ENCODE assay signal across 10 cellular contexts in genomic region chr4:123506311-123506685, GRCh38.
DNase-seq lines count a peak whose midpoint lies in the region; ATAC-seq, FAIRE-seq and TF ChIP-seq lines count a peak whose summit lies in the region.
"Had no signal": no experiment of that assay in that cellular context is flagged by ENCODE, and none has a peak within 500 bp of the region (broad histone marks: within the 10 kb centered on the region; RNA-seq: fewer than 3 reads in every experiment).

No MANE protein-coding gene starts in this region.

- CTCF ChIA-PET in A549 (lab: Yijun Ruan, JAX): no interaction called here

- H3K36me3 ChIP-seq in OCI-LY1 (ENCODE audit: insufficient read depth, low read length) (no peaks in the 10 kb centered on the region), esophagus muscularis mucosa (no peaks in the 10 kb centered on the region)

- peaks cover 30% of the 10 kb centered on the region for H3K9me3 Mint-ChIP-seq in nephron progenitor cell

- no peak for DNase-seq in A549 (ENCODE audit: low read depth in 1 of 2, low spot score in 1 of 2)
- no peak for DNase-seq in esophagus muscularis mucosa (ENCODE audit: extremely low spot score)
- peak; percentile 14 for DNase-seq in nephron progenitor cell
- DNase-seq in stimulated activated CD4-positive, alpha-beta T cell treated with anti-CD3 and anti-CD28 coated beads, Interleukin-4, amount 100 ng/mL, for 24 hours: no peak
- no peak for DNase-seq in stimulated activated CD4-positive, alpha-beta T cell treated with anti-CD3 and anti-CD28 coated beads, Interleukin-4, amount 100 ng/mL, for 4 hours
- no peak for DNase-seq in DMS153 treated with DMSO at 0.1 percent for 48 hours (lab: John Stamatoyannopoulos, UW; ENCODE audit: unreplicated experiment)
- DNase-seq: activated naive CD4-positive, alpha-beta T cell had no signal

- TF ChIP-seq EP300 in A549 (IDR thresholded peaks at IDR 0.05) (no peak), esophagus muscularis mucosa (IDR thresholded peaks at IDR 0.05) (no peak)

- H3K4me2 ChIP-seq in A549 (peak overlapping the region; percentile 63), OCI-LY1 (ENCODE audit: low read length) (peak overlapping the region; percentile 78)
- H3K4me2 ChIP-seq: SK-N-SH had no signal

- H3K9me3 ChIP-seq in A549: no peaks in the 10 kb centered on the region
- no peaks in the 10 kb centered on the region for H3K9me3 ChIP-seq in OCI-LY1 (ENCODE audit: low read length)
- no peaks in the 10 kb centered on the region for H3K9me3 ChIP-seq in esophagus muscularis mucosa
- H3K9me3 ChIP-seq: SK-N-SH had no signal

- H3K79me2 ChIP-seq in OCI-LY1 (ENCODE audit: insufficient read depth, low read length): no peaks in the 10 kb centered on the region

- TF ChIP-seq POLR2A in A549 (IDR thresholded peaks at IDR 0.05; ENCODE audit: low read length) (no peak), esophagus muscularis mucosa (IDR thresholded peaks at IDR 0.05; ENCODE audit: low read depth) (no peak)

- peak overlapping the region; percentile 54 for H3K9ac ChIP-seq in OCI-LY1 (ENCODE audit: low read length)
- H3K9ac ChIP-seq: SK-N-SH had no signal

- H3K4me1 ChIP-seq in A549 (peaks cover 2% of the 10 kb centered on the region; the same call in 1 of the 3 replicates), OCI-LY1 (ENCODE audit: insufficient read depth, low read length, severe bottlenecking) (peaks cover 38% of the 10 kb centered on the region), esophagus muscularis mucosa (peaks cover 0 to 13% (median 10%) of the 10 kb centered on the region in 4 donors)

- no peaks in the 10 kb centered on the region for H3K27me3 Mint-ChIP-seq in nephron progenitor cell (ENCODE audit: low read depth, poor library complexity)

- ATAC-seq in A549 (no peak), esophagus mucosa (no peak)

- H3K27ac ChIP-seq in A549 (peak overlapping the region; percentile 82 to 85; a peak in 5 of 6 replicates), OCI-LY1 (ENCODE audit: low read depth, low read length, poor library complexity, severe bottlenecking) (peak overlapping the region; percentile 97), esophagus muscularis mucosa (replicated peaks in 1 of 4) (peak overlapping the region in 3 of 4 donors; percentile 53 to 70 (median 65))

- H3K9me2 ChIP-seq in OCI-LY1 (ENCODE audit: low read depth, low read length): no peaks in the 10 kb centered on the region
- H3K9me2 ChIP-seq: SK-N-SH had no signal

- no peak for TF ChIP-seq RAD21 in A549 (conservative IDR thresholded peaks at IDR 0.05 in 1 of 2, IDR thresholded peaks at IDR 0.05 in 1 of 2)

- FAIRE-seq in A549 (lab: Jason Lieb, UNC): no peak

- 91% methylated on average over 7 of the region's 9 CpGs for WGBS in A549 (ENCODE audit: missing lambda C conversion rate)
- 81% methylated on average over 9 of the region's 9 CpGs for WGBS in esophagus muscularis mucosa

- H3K27ac Mint-ChIP-seq in nephron progenitor cell: peak overlapping the region; percentile 98

- 0 out of 2 replicates have a peak overlapping the region, but pooled peaks have one; percentile 64 for H2AFZ ChIP-seq in OCI-LY1 (ENCODE audit: low read length)

- H3K4me3 ChIP-seq in A549 (peak overlapping the region; percentile 52; the same call in 2 of the 3 replicates), OCI-LY1 (ENCODE audit: low read depth, low read length, poor library complexity, severe bottlenecking) (peak overlapping the region; percentile 49), esophagus muscularis mucosa (peak overlapping the region; percentile 51 to 72 (median 57))

- TF ChIP-seq CTCF in A549 (IDR thresholded peaks at IDR 0.05): no peak
- TF ChIP-seq CTCF in OCI-LY1 (IDR thresholded peaks at IDR 0.05; ENCODE audit: low read length): no peak
- TF ChIP-seq CTCF in esophagus muscularis mucosa (IDR thresholded peaks at IDR 0.05): no peak
- TF ChIP-seq CTCF in nephron progenitor cell (IDR thresholded peaks at IDR 0.05): no peak

- no peaks in the 10 kb centered on the region for H3F3A ChIP-seq in OCI-LY1 (ENCODE audit: insufficient read depth, low read length)

- H3K27me3 ChIP-seq in OCI-LY1 (ENCODE audit: insufficient read depth, low read length) (no peaks in the 10 kb centered on the region), esophagus muscularis mucosa (no peaks in the 10 kb centered on the region)

- H3K4me3 Mint-ChIP-seq in nephron progenitor cell: peak overlapping the region; percentile 84

- POLR2A ChIA-PET in A549 (lab: Yijun Ruan, JAX): no interaction called here

- intact Hi-C loops in esophagus muscularis mucosa (cut with DNase I): no loop called here

- peaks cover 52% of the 10 kb centered on the region for H3K4me1 Mint-ChIP-seq in nephron progenitor cell

- H3K36me3 Mint-ChIP-seq in nephron progenitor cell (ENCODE audit: low read depth): peaks cover 14% of the 10 kb centered on the region

- H4K20me1 ChIP-seq in OCI-LY1 (ENCODE audit: insufficient read depth, low read length): no peaks in the 10 kb centered on the region

TF ChIP-seq in A549, 52 proteins besides CTCF, POLR2A, EP300 and RAD21:
- TF ChIP-seq MAFK (IDR thresholded peaks at IDR 0.05; ENCODE audit: partially characterized antibody) (no peak), FOSL2 (IDR thresholded peaks at IDR 0.05) (no peak), FOSL2 (CRISPR knock-in tag; IDR thresholded peaks at IDR 0.05) (no peak), KDM1A (IDR thresholded peaks at IDR 0.05; ENCODE audit: low read depth) (no peak), GATA3 (IDR thresholded peaks at IDR 0.05; ENCODE audit: borderline replicate concordance) (no peak), REST (IDR thresholded peaks at IDR 0.05) (no peak), RNF2 (IDR thresholded peaks at IDR 0.05; ENCODE audit: borderline replicate concordance, low read depth) (no peak), HOXB13 (CRISPR knock-in tag; IDR thresholded peaks at IDR 0.05; ENCODE audit: low read depth) (no peak), HMGXB4 (CRISPR knock-in tag; IDR thresholded peaks at IDR 0.05; ENCODE audit: borderline replicate concordance) (no peak)
TF ChIP-seq in A549: peak in this region for 0.
